In genomic region chr2:56053679-56054078, GRCh38 we compare ENCODE assay signal across 1 cellular context.
TF ChIP-seq lines count a peak whose summit lies in the region.

No MANE protein-coding gene starts in this region.

TF ChIP-seq in SK-N-SH treated with all-trans-retinoic acid at 6 μM for 48 hours, 23 proteins besides CTCF, POLR2A, EP300 and RAD21 (continued from another document):
- TF ChIP-seq, protein P1, sequence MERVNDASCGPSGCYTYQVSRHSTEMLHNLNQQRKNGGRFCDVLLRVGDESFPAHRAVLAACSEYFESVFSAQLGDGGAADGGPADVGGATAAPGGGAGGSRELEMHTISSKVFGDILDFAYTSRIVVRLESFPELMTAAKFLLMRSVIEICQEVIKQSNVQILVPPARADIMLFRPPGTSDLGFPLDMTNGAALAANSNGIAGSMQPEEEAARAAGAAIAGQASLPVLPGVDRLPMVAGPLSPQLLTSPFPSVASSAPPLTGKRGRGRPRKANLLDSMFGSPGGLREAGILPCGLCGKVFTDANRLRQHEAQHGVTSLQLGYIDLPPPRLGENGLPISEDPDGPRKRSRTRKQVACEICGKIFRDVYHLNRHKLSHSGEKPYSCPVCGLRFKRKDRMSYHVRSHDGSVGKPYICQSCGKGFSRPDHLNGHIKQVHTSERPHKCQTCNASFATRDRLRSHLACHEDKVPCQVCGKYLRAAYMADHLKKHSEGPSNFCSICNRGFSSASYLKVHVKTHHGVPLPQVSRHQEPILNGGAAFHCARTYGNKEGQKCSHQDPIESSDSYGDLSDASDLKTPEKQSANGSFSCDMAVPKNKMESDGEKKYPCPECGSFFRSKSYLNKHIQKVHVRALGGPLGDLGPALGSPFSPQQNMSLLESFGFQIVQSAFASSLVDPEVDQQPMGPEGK (CRISPR knock-in tag; IDR thresholded peaks at IDR 0.05; ENCODE audit: borderline replicate concordance) = no peak
- TF ChIP-seq RARB (CRISPR knock-in tag; IDR thresholded peaks at IDR 0.05) (no peak), TCF4 (CRISPR knock-in tag; IDR thresholded peaks at IDR 0.05; ENCODE audit: borderline replicate concordance) (no peak), ESRRG (CRISPR knock-in tag; IDR thresholded peaks at IDR 0.05) (no peak)
